In genomic region chr11:3036419-3036818, GRCh38 we compare ENCODE assay signal across 15 cellular contexts. TPM values are rescaled to one million over a fixed set of nuclear protein-coding genes. Genes with fewer than 3 reads are reported as not detected.
DNase-seq lines count a peak whose midpoint lies in the region; ATAC-seq, FAIRE-seq and TF ChIP-seq lines count a peak whose summit lies in the region.
"Had no signal": no experiment of that assay in that cellular context is flagged by ENCODE, and none has a peak within 500 bp of the region (broad histone marks: within the 10 kb centered on the region; RNA-seq: fewer than 3 reads in every experiment).

No MANE protein-coding gene starts in this region.

- peaks cover 34% of the 10 kb centered on the region for H3K4me1 Mint-ChIP-seq in activated B cell treated with CpG ODN at 0.5 μM for 24 hours

- POLR2A ChIA-PET in activated B cell treated with CpG ODN at 0.5 μM for 24 hours (lab: Charles Lee) = interaction anchor here (1.0 kb wide), 1 partner anchor 11 kb away, joined by 6 read pairs; no protein-coding TSS in a partner anchor

- H3K9ac ChIP-seq in BLaER1 = no peak overlapping the region

- no peak overlapping the region for H3K27ac ChIP-seq in BLaER1
- H3K27ac ChIP-seq: HL-60 had no signal

- peak overlapping the region; percentile 31 for H3K4me2 ChIP-seq in BLaER1

- no peak for TF ChIP-seq POLR2A in GM12891 (IDR thresholded peaks at IDR 0.05; ENCODE audit: low read depth, low read length)

- intact Hi-C loops in activated B cell treated with CpG ODN at 0.5 μM for 24 hours (cut with micrococcal nuclease) = loop anchor here (10.0 kb wide), 1 partner anchor 378 kb away; no protein-coding TSS in a partner anchor

- no peaks in the 10 kb centered on the region for H3K27me3 Mint-ChIP-seq in activated B cell treated with CpG ODN at 0.5 μM for 24 hours
- H3K27me3 Mint-ChIP-seq: effector memory CD8-positive, alpha-beta T cell had no signal

- ATAC-seq in activated B cell treated with CpG ODN at 0.5 μM for 24 hours (ENCODE audit: low read depth) = peak; percentile 44
- ATAC-seq: effector memory CD8-positive, alpha-beta T cell had no signal

- H3K9me3 ChIP-seq in BLaER1 = no peaks in the 10 kb centered on the region
- H3K9me3 ChIP-seq: BE2C had no signal

- H3K9me3 Mint-ChIP-seq in activated B cell treated with CpG ODN at 0.5 μM for 24 hours = no peaks in the 10 kb centered on the region
- H3K9me3 Mint-ChIP-seq: effector memory CD8-positive, alpha-beta T cell had no signal

- H3K4me3 ChIP-seq in BLaER1 = no peak overlapping the region

- peaks cover 84% of the 10 kb centered on the region for H3K36me3 Mint-ChIP-seq in activated B cell treated with CpG ODN at 0.5 μM for 24 hours (ENCODE audit: low read depth)

- H3K4me1 ChIP-seq in BLaER1 = peaks cover 37% of the 10 kb centered on the region
- H3K4me1 ChIP-seq: BE2C had no signal

- H3K27me3 ChIP-seq in BLaER1 = no peaks in the 10 kb centered on the region
- H3K27me3 ChIP-seq: BE2C had no signal

- peak; percentile 20 for FAIRE-seq in GM12891 (lab: Jason Lieb, UNC)

- peaks cover 93% of the 10 kb centered on the region for H3K36me3 ChIP-seq in BLaER1

- DNase-seq in GM12891 (ENCODE audit: insufficient read length, low spot score) (no peak), activated B cell treated with CpG ODN at 0.5 μM for 24 hours (no peak), medulla oblongata (ENCODE audit: extremely low spot score) (peak; percentile 70), HuH-7.5 (ENCODE audit: low spot score) (no peak), SHP77 treated with DMSO at 0.1 percent for 48 hours (lab: John Stamatoyannopoulos, UW) (no peak), ecto neural progenitor cell (ENCODE audit: low spot score) (no peak)
- DNase-seq in stimulated activated CD4-positive, alpha-beta T cell treated with anti-CD3 and anti-CD28 coated beads, Interleukin-4, amount 100 ng/mL, for 1 hour = no peak
- DNase-seq: activated effector memory CD4-positive, alpha-beta T cell treated with anti-CD3 and anti-CD28 coated beads, Interleukin-2, amount 50 U/mL, for 16 hours; BE2C; effector memory CD8-positive, alpha-beta T cell; foreskin melanocyte; stimulated activated CD4-positive, alpha-beta T cell treated with anti-CD3 and anti-CD28 coated beads, Interleukin-4, amount 100 ng/mL, for 24 hours; stimulated activated naive CD4-positive, alpha-beta T cell treated with Interleukin-2 at 50 U/mL for 16 hours had no signal

- peak overlapping the region; percentile 47 for H3K4me3 Mint-ChIP-seq in activated B cell treated with CpG ODN at 0.5 μM for 24 hours

- no peak for TF ChIP-seq CTCF in activated B cell treated with CpG ODN at 0.5 μM for 24 hours (IDR thresholded peaks at IDR 0.05)

- peak overlapping the region; percentile 62 for H3K27ac Mint-ChIP-seq in activated B cell treated with CpG ODN at 0.5 μM for 24 hours

- peaks cover 49% of the 10 kb centered on the region for H4K20me1 ChIP-seq in BLaER1

- CTCF ChIA-PET in activated B cell treated with CpG ODN at 0.5 μM for 24 hours (lab: Charles Lee) = interaction anchor here (1.1 to 10.2 kb wide), 5 partner anchors 12 to 56 kb away, joined by 3 to 89 read pairs (median 6); no protein-coding TSS in a partner anchor

TF ChIP-seq in GM12891, 5 proteins besides CTCF, POLR2A, EP300 and RAD21:
- no peak for TF ChIP-seq POU2F2 (IDR thresholded peaks at IDR 0.05; ENCODE audit: low read depth, low read length)
- no peak for TF ChIP-seq SPI1 (IDR thresholded peaks at IDR 0.05; ENCODE audit: low read depth, low read length)
- no peak for TF ChIP-seq POLR2AphosphoS5 (IDR thresholded peaks at IDR 0.05; ENCODE audit: low read depth, low read length)
TF ChIP-seq in GM12891: peak in this region for 0.

RNA-seq across cellular contexts. Expression of gene CARS1, which starts 20.8 kb away (rescaled TPM):
- polyA plus RNA-seq in GM12891 (2012; ENCODE audit: low read depth, missing spikeins) = 29.5 TPM
- total RNA-seq in activated B cell treated with CpG ODN at 0.5 μM for 24 hours = 95.9 and 110 TPM in 2 replicates

RNA-seq across cellular contexts. Expression of gene NAP1L4, which starts 44.3 kb away (rescaled TPM):
- polyA plus RNA-seq in GM12891 (2012; ENCODE audit: low read depth, missing spikeins) = 85.6 TPM
- 112 and 115 TPM in 2 replicates for total RNA-seq in activated B cell treated with CpG ODN at 0.5 μM for 24 hours
